Comparison of ENCODE assay signal across 1 cellular context in the genomic region with DNA sequence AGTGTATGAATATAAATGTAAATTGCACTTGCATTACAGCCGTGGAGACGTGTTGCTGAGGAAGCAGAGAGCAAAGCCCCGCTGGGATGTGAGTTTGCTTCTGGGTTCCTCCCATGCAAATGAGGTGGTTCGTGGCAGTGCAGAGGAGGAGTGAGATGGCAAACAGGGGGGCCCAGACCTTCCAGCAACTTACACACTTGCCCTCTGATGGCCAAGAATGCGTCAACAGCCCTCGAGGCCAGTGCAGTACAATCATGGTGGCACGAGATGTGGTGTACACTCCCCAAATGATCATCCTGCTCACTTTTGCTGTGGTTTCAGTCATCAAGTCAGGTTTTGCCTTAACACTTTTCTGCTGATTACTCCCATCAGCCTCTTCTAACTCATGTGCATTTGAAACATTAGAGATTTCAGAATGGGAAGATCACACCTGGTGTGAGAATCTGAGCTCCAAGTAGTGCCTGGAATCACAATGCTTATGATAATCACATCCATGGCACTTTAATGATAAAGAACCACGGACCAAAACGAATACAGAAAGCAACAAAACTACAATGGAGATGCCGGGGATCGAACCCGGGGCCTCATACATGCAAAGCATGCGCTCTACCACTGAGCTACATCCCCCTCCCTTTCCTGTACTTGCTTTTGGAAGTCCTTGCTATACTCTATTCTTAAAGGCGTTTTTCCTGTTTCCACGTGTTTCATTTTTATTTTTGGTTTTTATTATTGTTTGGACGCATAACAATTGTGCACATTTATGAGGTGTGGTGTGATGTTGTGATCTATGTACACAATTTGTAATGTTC.
TF ChIP-seq lines count a peak whose summit lies in the region.

No MANE protein-coding gene starts in this region.

TF ChIP-seq in HEK293, 187 proteins besides CTCF, POLR2A, EP300 and RAD21 (continued from another document and continues in another):
- TF ChIP-seq, protein P1, sequence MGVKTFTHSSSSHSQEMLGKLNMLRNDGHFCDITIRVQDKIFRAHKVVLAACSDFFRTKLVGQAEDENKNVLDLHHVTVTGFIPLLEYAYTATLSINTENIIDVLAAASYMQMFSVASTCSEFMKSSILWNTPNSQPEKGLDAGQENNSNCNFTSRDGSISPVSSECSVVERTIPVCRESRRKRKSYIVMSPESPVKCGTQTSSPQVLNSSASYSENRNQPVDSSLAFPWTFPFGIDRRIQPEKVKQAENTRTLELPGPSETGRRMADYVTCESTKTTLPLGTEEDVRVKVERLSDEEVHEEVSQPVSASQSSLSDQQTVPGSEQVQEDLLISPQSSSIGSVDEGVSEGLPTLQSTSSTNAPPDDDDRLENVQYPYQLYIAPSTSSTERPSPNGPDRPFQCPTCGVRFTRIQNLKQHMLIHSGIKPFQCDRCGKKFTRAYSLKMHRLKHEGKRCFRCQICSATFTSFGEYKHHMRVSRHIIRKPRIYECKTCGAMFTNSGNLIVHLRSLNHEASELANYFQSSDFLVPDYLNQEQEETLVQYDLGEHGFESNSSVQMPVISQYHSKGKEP (tag by site-specific recombination; IDR thresholded peaks at IDR 0.05), result peak; percentile 50; the same call in 1 of the 2 replicates
- no peak for TF ChIP-seq ZNF433 (tag by site-specific recombination; IDR thresholded peaks at IDR 0.05; ENCODE audit: low read depth)
- TF ChIP-seq TRIM28 (IDR thresholded peaks at IDR 0.05; ENCODE audit: borderline replicate concordance, low read length), result peak; percentile 90
- TF ChIP-seq, protein P2, sequence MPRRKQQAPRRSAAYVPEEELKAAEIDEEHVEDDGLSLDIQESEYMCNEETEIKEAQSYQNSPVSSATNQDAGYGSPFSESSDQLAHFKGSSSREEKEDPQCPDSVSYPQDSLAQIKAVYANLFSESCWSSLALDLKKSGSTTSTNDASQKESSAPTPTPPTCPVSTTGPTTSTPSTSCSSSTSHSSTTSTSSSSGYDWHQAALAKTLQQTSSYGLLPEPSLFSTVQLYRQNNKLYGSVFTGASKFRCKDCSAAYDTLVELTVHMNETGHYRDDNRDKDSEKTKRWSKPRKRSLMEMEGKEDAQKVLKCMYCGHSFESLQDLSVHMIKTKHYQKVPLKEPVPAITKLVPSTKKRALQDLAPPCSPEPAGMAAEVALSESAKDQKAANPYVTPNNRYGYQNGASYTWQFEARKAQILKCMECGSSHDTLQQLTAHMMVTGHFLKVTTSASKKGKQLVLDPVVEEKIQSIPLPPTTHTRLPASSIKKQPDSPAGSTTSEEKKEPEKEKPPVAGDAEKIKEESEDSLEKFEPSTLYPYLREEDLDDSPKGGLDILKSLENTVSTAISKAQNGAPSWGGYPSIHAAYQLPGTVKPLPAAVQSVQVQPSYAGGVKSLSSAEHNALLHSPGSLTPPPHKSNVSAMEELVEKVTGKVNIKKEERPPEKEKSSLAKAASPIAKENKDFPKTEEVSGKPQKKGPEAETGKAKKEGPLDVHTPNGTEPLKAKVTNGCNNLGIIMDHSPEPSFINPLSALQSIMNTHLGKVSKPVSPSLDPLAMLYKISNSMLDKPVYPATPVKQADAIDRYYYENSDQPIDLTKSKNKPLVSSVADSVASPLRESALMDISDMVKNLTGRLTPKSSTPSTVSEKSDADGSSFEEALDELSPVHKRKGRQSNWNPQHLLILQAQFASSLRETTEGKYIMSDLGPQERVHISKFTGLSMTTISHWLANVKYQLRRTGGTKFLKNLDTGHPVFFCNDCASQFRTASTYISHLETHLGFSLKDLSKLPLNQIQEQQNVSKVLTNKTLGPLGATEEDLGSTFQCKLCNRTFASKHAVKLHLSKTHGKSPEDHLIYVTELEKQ (tag by site-specific recombination; IDR thresholded peaks at IDR 0.05; ENCODE audit: borderline replicate concordance), result peak; percentile 30; the same call in 1 of the 2 replicates
- TF ChIP-seq, protein P3, sequence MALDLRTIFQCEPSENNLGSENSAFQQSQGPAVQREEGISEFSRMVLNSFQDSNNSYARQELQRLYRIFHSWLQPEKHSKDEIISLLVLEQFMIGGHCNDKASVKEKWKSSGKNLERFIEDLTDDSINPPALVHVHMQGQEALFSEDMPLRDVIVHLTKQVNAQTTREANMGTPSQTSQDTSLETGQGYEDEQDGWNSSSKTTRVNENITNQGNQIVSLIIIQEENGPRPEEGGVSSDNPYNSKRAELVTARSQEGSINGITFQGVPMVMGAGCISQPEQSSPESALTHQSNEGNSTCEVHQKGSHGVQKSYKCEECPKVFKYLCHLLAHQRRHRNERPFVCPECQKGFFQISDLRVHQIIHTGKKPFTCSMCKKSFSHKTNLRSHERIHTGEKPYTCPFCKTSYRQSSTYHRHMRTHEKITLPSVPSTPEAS (tag by site-specific recombination; IDR thresholded peaks at IDR 0.05), result 0 out of 2 replicates have a peak, but pooled peaks have one; percentile 22
- TF ChIP-seq ZNF623 (tag by site-specific recombination; IDR thresholded peaks at IDR 0.05), result no peak; the same call in 1 of the 2 replicates
- TF ChIP-seq SP3 (tag by site-specific recombination; IDR thresholded peaks at IDR 0.05), result no peak; the same call in 1 of the 2 replicates
- peak; percentile 83 for TF ChIP-seq SP7 (tag by site-specific recombination; IDR thresholded peaks at IDR 0.05)
- no peak for TF ChIP-seq EGR2 (tag by site-specific recombination; IDR thresholded peaks at IDR 0.05; ENCODE audit: low read depth)
- TF ChIP-seq HOXA7 (CRISPR knock-in tag; IDR thresholded peaks at IDR 0.05; ENCODE audit: borderline replicate concordance), result no peak
- TF ChIP-seq ZNF174 (tag by site-specific recombination; IDR thresholded peaks at IDR 0.05), result no peak
- no peak for TF ChIP-seq ZNF302 (tag by site-specific recombination; IDR thresholded peaks at IDR 0.05; ENCODE audit: low read depth)
- TF ChIP-seq ZNF560 (tag by site-specific recombination; IDR thresholded peaks at IDR 0.05; ENCODE audit: borderline replicate concordance), result no peak
- TF ChIP-seq, protein P4, sequence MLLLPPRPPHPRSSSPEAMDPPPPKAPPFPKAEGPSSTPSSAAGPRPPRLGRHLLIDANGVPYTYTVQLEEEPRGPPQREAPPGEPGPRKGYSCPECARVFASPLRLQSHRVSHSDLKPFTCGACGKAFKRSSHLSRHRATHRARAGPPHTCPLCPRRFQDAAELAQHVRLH (tag by site-specific recombination; IDR thresholded peaks at IDR 0.05), result peak; percentile 90
- TF ChIP-seq, protein P5, sequence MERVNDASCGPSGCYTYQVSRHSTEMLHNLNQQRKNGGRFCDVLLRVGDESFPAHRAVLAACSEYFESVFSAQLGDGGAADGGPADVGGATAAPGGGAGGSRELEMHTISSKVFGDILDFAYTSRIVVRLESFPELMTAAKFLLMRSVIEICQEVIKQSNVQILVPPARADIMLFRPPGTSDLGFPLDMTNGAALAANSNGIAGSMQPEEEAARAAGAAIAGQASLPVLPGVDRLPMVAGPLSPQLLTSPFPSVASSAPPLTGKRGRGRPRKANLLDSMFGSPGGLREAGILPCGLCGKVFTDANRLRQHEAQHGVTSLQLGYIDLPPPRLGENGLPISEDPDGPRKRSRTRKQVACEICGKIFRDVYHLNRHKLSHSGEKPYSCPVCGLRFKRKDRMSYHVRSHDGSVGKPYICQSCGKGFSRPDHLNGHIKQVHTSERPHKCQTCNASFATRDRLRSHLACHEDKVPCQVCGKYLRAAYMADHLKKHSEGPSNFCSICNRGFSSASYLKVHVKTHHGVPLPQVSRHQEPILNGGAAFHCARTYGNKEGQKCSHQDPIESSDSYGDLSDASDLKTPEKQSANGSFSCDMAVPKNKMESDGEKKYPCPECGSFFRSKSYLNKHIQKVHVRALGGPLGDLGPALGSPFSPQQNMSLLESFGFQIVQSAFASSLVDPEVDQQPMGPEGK (tag by site-specific recombination; IDR thresholded peaks at IDR 0.05), result no peak; the same call in 1 of the 2 replicates
- TF ChIP-seq ZSCAN16 (tag by site-specific recombination; IDR thresholded peaks at IDR 0.05), result no peak
- no peak for TF ChIP-seq ZNF121 (tag by site-specific recombination; IDR thresholded peaks at IDR 0.05)
- TF ChIP-seq, protein P6, sequence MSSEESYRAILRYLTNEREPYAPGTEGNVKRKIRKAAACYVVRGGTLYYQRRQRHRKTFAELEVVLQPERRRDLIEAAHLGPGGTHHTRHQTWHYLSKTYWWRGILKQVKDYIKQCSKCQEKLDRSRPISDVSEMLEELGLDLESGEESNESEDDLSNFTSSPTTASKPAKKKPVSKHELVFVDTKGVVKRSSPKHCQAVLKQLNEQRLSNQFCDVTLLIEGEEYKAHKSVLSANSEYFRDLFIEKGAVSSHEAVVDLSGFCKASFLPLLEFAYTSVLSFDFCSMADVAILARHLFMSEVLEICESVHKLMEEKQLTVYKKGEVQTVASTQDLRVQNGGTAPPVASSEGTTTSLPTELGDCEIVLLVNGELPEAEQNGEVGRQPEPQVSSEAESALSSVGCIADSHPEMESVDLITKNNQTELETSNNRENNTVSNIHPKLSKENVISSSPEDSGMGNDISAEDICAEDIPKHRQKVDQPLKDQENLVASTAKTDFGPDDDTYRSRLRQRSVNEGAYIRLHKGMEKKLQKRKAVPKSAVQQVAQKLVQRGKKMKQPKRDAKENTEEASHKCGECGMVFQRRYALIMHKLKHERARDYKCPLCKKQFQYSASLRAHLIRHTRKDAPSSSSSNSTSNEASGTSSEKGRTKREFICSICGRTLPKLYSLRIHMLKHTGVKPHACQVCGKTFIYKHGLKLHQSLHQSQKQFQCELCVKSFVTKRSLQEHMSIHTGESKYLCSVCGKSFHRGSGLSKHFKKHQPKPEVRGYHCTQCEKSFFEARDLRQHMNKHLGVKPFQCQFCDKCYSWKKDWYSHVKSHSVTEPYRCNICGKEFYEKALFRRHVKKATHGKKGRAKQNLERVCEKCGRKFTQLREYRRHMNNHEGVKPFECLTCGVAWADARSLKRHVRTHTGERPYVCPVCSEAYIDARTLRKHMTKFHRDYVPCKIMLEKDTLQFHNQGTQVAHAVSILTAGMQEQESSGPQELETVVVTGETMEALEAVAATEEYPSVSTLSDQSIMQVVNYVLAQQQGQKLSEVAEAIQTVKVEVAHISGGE (tag by site-specific recombination; conservative IDR thresholded peaks at IDR 0.05; ENCODE audit: low read depth), result no peak
- 0 out of 2 replicates have a peak, but pooled peaks have one; percentile 49 for TF ChIP-seq GLI2 (tag by site-specific recombination; IDR thresholded peaks at IDR 0.05; ENCODE audit: borderline replicate concordance, low read depth)
- TF ChIP-seq ZNF416 (tag by site-specific recombination; IDR thresholded peaks at IDR 0.05), result no peak
- TF ChIP-seq BCL11A (tag by site-specific recombination; IDR thresholded peaks at IDR 0.05; ENCODE audit: low read depth), result no peak
- TF ChIP-seq IKZF3 (tag by site-specific recombination; IDR thresholded peaks at IDR 0.05), result peak; percentile 8; the same call in 1 of the 2 replicates
- TF ChIP-seq, protein P7, sequence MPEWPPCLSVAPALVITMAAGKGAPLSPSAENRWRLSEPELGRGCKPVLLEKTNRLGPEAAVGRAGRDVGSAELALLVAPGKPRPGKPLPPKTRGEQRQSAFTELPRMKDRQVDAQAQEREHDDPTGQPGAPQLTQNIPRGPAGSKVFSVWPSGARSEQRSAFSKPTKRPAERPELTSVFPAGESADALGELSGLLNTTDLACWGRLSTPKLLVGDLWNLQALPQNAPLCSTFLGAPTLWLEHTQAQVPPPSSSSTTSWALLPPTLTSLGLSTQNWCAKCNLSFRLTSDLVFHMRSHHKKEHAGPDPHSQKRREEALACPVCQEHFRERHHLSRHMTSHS (tag by site-specific recombination; IDR thresholded peaks at IDR 0.05), result no peak
- no peak for TF ChIP-seq ZNF132 (tag by site-specific recombination; IDR thresholded peaks at IDR 0.05; ENCODE audit: borderline replicate concordance)
- TF ChIP-seq ZBTB48 (tag by site-specific recombination; IDR thresholded peaks at IDR 0.05), result no peak
- TF ChIP-seq ZNF626 (tag by site-specific recombination; IDR thresholded peaks at IDR 0.05), result peak; percentile 11; the same call in 1 of the 2 replicates
- peak; percentile 84 for TF ChIP-seq ZNF335 (tag by site-specific recombination; conservative IDR thresholded peaks at IDR 0.05)
- TF ChIP-seq GFI1B (tag by site-specific recombination; IDR thresholded peaks at IDR 0.05), result no peak
- TF ChIP-seq, protein P8, sequence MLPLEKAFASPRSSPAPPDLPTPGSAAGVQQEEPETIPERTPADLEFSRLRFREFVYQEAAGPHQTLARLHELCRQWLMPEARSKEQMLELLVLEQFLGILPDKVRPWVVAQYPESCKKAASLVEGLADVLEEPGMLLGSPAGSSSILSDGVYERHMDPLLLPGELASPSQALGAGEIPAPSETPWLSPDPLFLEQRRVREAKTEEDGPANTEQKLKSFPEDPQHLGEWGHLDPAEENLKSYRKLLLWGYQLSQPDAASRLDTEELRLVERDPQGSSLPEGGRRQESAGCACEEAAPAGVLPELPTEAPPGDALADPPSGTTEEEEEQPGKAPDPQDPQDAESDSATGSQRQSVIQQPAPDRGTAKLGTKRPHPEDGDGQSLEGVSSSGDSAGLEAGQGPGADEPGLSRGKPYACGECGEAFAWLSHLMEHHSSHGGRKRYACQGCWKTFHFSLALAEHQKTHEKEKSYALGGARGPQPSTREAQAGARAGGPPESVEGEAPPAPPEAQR (tag by site-specific recombination; IDR thresholded peaks at IDR 0.05), result peak; percentile 73
- no peak; the same call in 1 of the 2 replicates for TF ChIP-seq ZFP69B (tag by site-specific recombination; IDR thresholded peaks at IDR 0.05)
- peak; percentile 57; the same call in 1 of the 2 replicates for TF ChIP-seq ZNF394 (tag by site-specific recombination; IDR thresholded peaks at IDR 0.05; ENCODE audit: borderline replicate concordance)
- TF ChIP-seq SCRT1 (tag by site-specific recombination; IDR thresholded peaks at IDR 0.05; ENCODE audit: borderline replicate concordance), result peak; percentile 42; the same call in 1 of the 2 replicates
- TF ChIP-seq ZNF184 (tag by site-specific recombination; IDR thresholded peaks at IDR 0.05), result peak; percentile 62; the same call in 1 of the 2 replicates
- TF ChIP-seq ZNF514 (tag by site-specific recombination; IDR thresholded peaks at IDR 0.05), result no peak
- no peak for TF ChIP-seq MYNN (tag by site-specific recombination; IDR thresholded peaks at IDR 0.05; ENCODE audit: borderline replicate concordance)
- TF ChIP-seq, protein P9, sequence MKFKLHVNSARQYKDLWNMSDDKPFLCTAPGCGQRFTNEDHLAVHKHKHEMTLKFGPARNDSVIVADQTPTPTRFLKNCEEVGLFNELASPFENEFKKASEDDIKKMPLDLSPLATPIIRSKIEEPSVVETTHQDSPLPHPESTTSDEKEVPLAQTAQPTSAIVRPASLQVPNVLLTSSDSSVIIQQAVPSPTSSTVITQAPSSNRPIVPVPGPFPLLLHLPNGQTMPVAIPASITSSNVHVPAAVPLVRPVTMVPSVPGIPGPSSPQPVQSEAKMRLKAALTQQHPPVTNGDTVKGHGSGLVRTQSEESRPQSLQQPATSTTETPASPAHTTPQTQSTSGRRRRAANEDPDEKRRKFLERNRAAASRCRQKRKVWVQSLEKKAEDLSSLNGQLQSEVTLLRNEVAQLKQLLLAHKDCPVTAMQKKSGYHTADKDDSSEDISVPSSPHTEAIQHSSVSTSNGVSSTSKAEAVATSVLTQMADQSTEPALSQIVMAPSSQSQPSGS (tag by site-specific recombination; IDR thresholded peaks at IDR 0.05; ENCODE audit: low read depth), result no peak
- TF ChIP-seq ZNF24 (tag by site-specific recombination; IDR thresholded peaks at IDR 0.05), result no peak; the same call in 1 of the 2 replicates
